33 cellular contexts compared by ENCODE assay signal in genomic region chr6:148157841-148158240, GRCh38.
"Had no signal": no experiment of that assay in that cellular context is flagged by ENCODE, and none has a peak within 500 bp of the region (broad histone marks: within the 10 kb centered on the region; RNA-seq: fewer than 3 reads in every experiment).

No MANE protein-coding gene starts in this region.

- ATAC-seq: activated CD8-positive, alpha-beta T cell treated with anti-CD3 and anti-CD28 coated beads for 36 hours; activated T-cell treated with anti-CD3 and anti-CD28 coated beads, Interleukin-2, amount 50 U/mL, for 4 hours; activated T-helper 17 cell treated with anti-CD3 and anti-CD28 coated beads, Interleukin-2, amount 50 U/mL, for 72 hours; effector memory CD8-positive, alpha-beta T cell; gastrocnemius medialis; mucosa of descending colon; natural killer cell treated with Interleukin-12 subunit alpha and Interleukin-12 subunit beta and Interleukin-15 and Interleukin-18, amount 100 ng/mL, for 72 hours; stimulated activated memory B cell treated with anti-CD40 and anti-IgM and Interleukin-4, amounts not matched to agents 10 μg/mL and 1 μg/mL and 100 μg/mL, for 72 hours; stimulated activated naive CD8-positive, alpha-beta T cell treated with anti-CD3 and anti-CD28 coated beads, Interleukin-15, amount 100 ng/mL, for 72 hours; T-cell had no signal

- H3K27me3 Mint-ChIP-seq: natural killer cell treated with Interleukin-12 subunit alpha and Interleukin-12 subunit beta and Interleukin-15 and Interleukin-18, amount 100 ng/mL, for 72 hours; progenitor cell of endocrine pancreas; stimulated activated memory B cell treated with anti-CD40 and anti-IgM and Interleukin-4, amounts not matched to agents 10 μg/mL and 1 μg/mL and 100 μg/mL, for 72 hours; stimulated activated naive CD8-positive, alpha-beta T cell treated with anti-CD3 and anti-CD28 coated beads, Interleukin-15, amount 100 ng/mL, for 72 hours had no signal

- H3K9me3 Mint-ChIP-seq: activated B cell treated with CpG ODN at 0.5 μM for 24 hours; activated CD8-positive, alpha-beta T cell treated with anti-CD3 and anti-CD28 coated beads for 36 hours; activated naive CD4-positive, alpha-beta T cell treated with anti-CD3 and anti-CD28 coated beads, Interleukin-2, amount 50 U/mL, for 24 hours; activated T-cell treated with anti-CD3 and anti-CD28 coated beads, Interleukin-2, amount 50 U/mL, for 4 hours; activated T-helper 17 cell treated with anti-CD3 and anti-CD28 coated beads, Interleukin-2, amount 50 U/mL, for 72 hours; effector memory CD8-positive, alpha-beta T cell; natural killer cell treated with Interleukin-12 subunit alpha and Interleukin-12 subunit beta and Interleukin-15 and Interleukin-18, amount 100 ng/mL, for 72 hours; stimulated activated memory B cell treated with anti-CD40 and anti-IgM and Interleukin-4, amounts not matched to agents 10 μg/mL and 1 μg/mL and 100 μg/mL, for 72 hours; stimulated activated naive CD8-positive, alpha-beta T cell treated with anti-CD3 and anti-CD28 coated beads, Interleukin-15, amount 100 ng/mL, for 72 hours; T-cell; T-helper 2 cell treated with Interferon-gamma antibody and Interleukin-4, amounts not matched to agents 5 μg/mL and 100 μg/mL, for 36 hours had no signal

- H3K27ac Mint-ChIP-seq: activated B cell treated with CpG ODN at 0.5 μM for 24 hours; activated CD8-positive, alpha-beta T cell treated with anti-CD3 and anti-CD28 coated beads for 36 hours; activated naive CD4-positive, alpha-beta T cell treated with anti-CD3 and anti-CD28 coated beads, Interleukin-2, amount 50 U/mL, for 24 hours; activated T-helper 17 cell treated with anti-CD3 and anti-CD28 coated beads, Interleukin-2, amount 50 U/mL, for 72 hours; brain; effector memory CD8-positive, alpha-beta T cell; immature natural killer cell; natural killer cell treated with Interleukin-12 subunit alpha and Interleukin-12 subunit beta and Interleukin-15 and Interleukin-18, amount 100 ng/mL, for 72 hours; progenitor cell of endocrine pancreas; stimulated activated memory B cell treated with anti-CD40 and anti-IgM and Interleukin-4, amounts not matched to agents 10 μg/mL and 1 μg/mL and 100 μg/mL, for 72 hours; stimulated activated naive CD8-positive, alpha-beta T cell treated with anti-CD3 and anti-CD28 coated beads, Interleukin-15, amount 100 ng/mL, for 72 hours; T-cell; T-helper 2 cell treated with Interferon-gamma antibody and Interleukin-4, amounts not matched to agents 5 μg/mL and 100 μg/mL, for 36 hours had no signal

- H3K4me1 Mint-ChIP-seq: activated B cell treated with CpG ODN at 0.5 μM for 24 hours; activated naive CD4-positive, alpha-beta T cell treated with anti-CD3 and anti-CD28 coated beads, Interleukin-2, amount 50 U/mL, for 24 hours; activated T-helper 17 cell treated with anti-CD3 and anti-CD28 coated beads, Interleukin-2, amount 50 U/mL, for 72 hours; immature natural killer cell; stimulated activated memory B cell treated with anti-CD40 and anti-IgM and Interleukin-4, amounts not matched to agents 10 μg/mL and 1 μg/mL and 100 μg/mL, for 72 hours; stimulated activated naive CD8-positive, alpha-beta T cell treated with anti-CD3 and anti-CD28 coated beads, Interleukin-15, amount 100 ng/mL, for 72 hours; T-cell had no signal

- DNase-seq: activated B cell treated with CpG ODN at 0.5 μM for 24 hours; activated CD4-positive, alpha-beta T cell treated with anti-CD3 and anti-CD28 coated beads, Interleukin-2, amount 50 U/mL, for 1 hour; activated CD8-positive, alpha-beta T cell treated with anti-CD3 and anti-CD28 coated beads for 36 hours; activated gamma-delta T cell treated with Interleukin-2 at 50 U/mL for 16 hours; activated T-cell treated with anti-CD3 and anti-CD28 coated beads, Interleukin-2, amount 50 U/mL, for 4 hours; caudate nucleus; cortex of kidney; effector memory CD8-positive, alpha-beta T cell; erythroblast; gastrocnemius medialis; head of caudate nucleus; hypothalamus; immature natural killer cell; kidney; left ventricle myocardium inferior; mucosa of descending colon; ovary; retina; sigmoid colon; stimulated activated CD4-positive, alpha-beta T cell treated with anti-CD3 and anti-CD28 coated beads, Interleukin-1b, Interleukin-23, amount 100 ng/mL, for 48 hours; stimulated activated CD4-positive, alpha-beta T cell treated with anti-CD3 and anti-CD28 coated beads, Interleukin-4, amount 100 ng/mL, for 4 hours; stimulated activated CD8-positive, alpha-beta memory T cell treated with anti-CD3 and anti-CD28 coated beads, Interleukin-4, amount 100 ng/mL, for 48 hours; stimulated activated naive CD8-positive, alpha-beta T cell treated with anti-CD3 and anti-CD28 coated beads, Interleukin-15, amount 100 ng/mL, for 72 hours; substantia nigra; T-cell; upper lobe of left lung had no signal

- H3K4me3 Mint-ChIP-seq: activated B cell treated with CpG ODN at 0.5 μM for 24 hours; activated CD8-positive, alpha-beta T cell treated with anti-CD3 and anti-CD28 coated beads for 36 hours; activated naive CD4-positive, alpha-beta T cell treated with anti-CD3 and anti-CD28 coated beads, Interleukin-2, amount 50 U/mL, for 24 hours; activated T-cell treated with anti-CD3 and anti-CD28 coated beads, Interleukin-2, amount 50 U/mL, for 4 hours; activated T-helper 17 cell treated with anti-CD3 and anti-CD28 coated beads, Interleukin-2, amount 50 U/mL, for 72 hours; brain; effector memory CD8-positive, alpha-beta T cell; immature natural killer cell; natural killer cell treated with Interleukin-12 subunit alpha and Interleukin-12 subunit beta and Interleukin-15 and Interleukin-18, amount 100 ng/mL, for 72 hours; stimulated activated memory B cell treated with anti-CD40 and anti-IgM and Interleukin-4, amounts not matched to agents 10 μg/mL and 1 μg/mL and 100 μg/mL, for 72 hours; stimulated activated naive CD8-positive, alpha-beta T cell treated with anti-CD3 and anti-CD28 coated beads, Interleukin-15, amount 100 ng/mL, for 72 hours; T-cell; T-helper 2 cell treated with Interferon-gamma antibody and Interleukin-4, amounts not matched to agents 5 μg/mL and 100 μg/mL, for 36 hours had no signal

- H3K36me3 Mint-ChIP-seq: activated naive CD4-positive, alpha-beta T cell treated with anti-CD3 and anti-CD28 coated beads, Interleukin-2, amount 50 U/mL, for 24 hours; brain; immature natural killer cell; natural killer cell treated with Interleukin-12 subunit alpha and Interleukin-12 subunit beta and Interleukin-15 and Interleukin-18, amount 100 ng/mL, for 72 hours; stimulated activated memory B cell treated with anti-CD40 and anti-IgM and Interleukin-4, amounts not matched to agents 10 μg/mL and 1 μg/mL and 100 μg/mL, for 72 hours; T-cell had no signal
